8 cellular contexts compared by ENCODE assay signal in genomic region chr1:59296358-59297256, GRCh38. TPM values are rescaled to one million over a fixed set of nuclear protein-coding genes. Genes with fewer than 3 reads are reported as not detected.
DNase-seq lines count a peak whose midpoint lies in the region; ATAC-seq lines count a peak whose summit lies in the region.

A gene with protein sequence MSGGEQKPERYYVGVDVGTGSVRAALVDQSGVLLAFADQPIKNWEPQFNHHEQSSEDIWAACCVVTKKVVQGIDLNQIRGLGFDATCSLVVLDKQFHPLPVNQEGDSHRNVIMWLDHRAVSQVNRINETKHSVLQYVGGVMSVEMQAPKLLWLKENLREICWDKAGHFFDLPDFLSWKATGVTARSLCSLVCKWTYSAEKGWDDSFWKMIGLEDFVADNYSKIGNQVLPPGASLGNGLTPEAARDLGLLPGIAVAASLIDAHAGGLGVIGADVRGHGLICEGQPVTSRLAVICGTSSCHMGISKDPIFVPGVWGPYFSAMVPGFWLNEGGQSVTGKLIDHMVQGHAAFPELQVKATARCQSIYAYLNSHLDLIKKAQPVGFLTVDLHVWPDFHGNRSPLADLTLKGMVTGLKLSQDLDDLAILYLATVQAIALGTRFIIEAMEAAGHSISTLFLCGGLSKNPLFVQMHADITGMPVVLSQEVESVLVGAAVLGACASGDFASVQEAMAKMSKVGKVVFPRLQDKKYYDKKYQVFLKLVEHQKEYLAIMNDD (plus strand): TSS chr1:59297094. CDS start chr1:59321550, 24,456 bp downstream.

- POLR2A ChIA-PET in activated CD4-positive, alpha-beta T cell treated with anti-CD3 and anti-CD28 coated beads, Interleukin-2, amount 10 ng/mL, durations not matched to agents 7 days and 5 days (lab: Charles Lee) = interaction anchor here (0.6 kb wide), 1 partner anchor 20 kb away, joined by 3 read pairs; no protein-coding TSS in a partner anchor

- H4K20me1 ChIP-seq in BLaER1 treated with 17β-estradiol and CSF1 and Interleukin-3, amounts not matched to agents 10 nM and 100 nM = no peaks in the 10 kb centered on the region

- H3K27me3 ChIP-seq in BLaER1 treated with 17β-estradiol and CSF1 and Interleukin-3, amounts not matched to agents 10 nM and 100 nM = no peaks in the 10 kb centered on the region

- H3K4me3 ChIP-seq in BLaER1 treated with 17β-estradiol and CSF1 and Interleukin-3, amounts not matched to agents 10 nM and 100 nM = peak within 1 kb of the TSS; percentile 56 to 72 (median 62)

- H3K9me3 Mint-ChIP-seq in activated CD4-positive, alpha-beta T cell treated with anti-CD3 and anti-CD28 coated beads, Interleukin-2, amount 10 ng/mL, durations not matched to agents 7 days and 5 days = peaks cover 5% of the 10 kb centered on the region

- H3K9me3 ChIP-seq in BLaER1 treated with 17β-estradiol and CSF1 and Interleukin-3, amounts not matched to agents 10 nM and 100 nM (replicated peaks in 1 of 11) = peaks cover 0 to 21% (median 0%) of the 10 kb centered on the region in 11 experiments; a peak in 6 of 22 replicates

- H3K36me3 ChIP-seq in BLaER1 treated with 17β-estradiol and CSF1 and Interleukin-3, amounts not matched to agents 10 nM and 100 nM = peaks cover 0 to 1% (median 0%) of the 10 kb centered on the region in 11 experiments; a peak in 1 of 22 replicates

- CTCF ChIA-PET in activated CD4-positive, alpha-beta T cell treated with anti-CD3 and anti-CD28 coated beads, Interleukin-2, amount 10 ng/mL, durations not matched to agents 7 days and 5 days (lab: Charles Lee) = no interaction called here

- no peaks in the 10 kb centered on the region for H3K27me3 Mint-ChIP-seq in activated CD4-positive, alpha-beta T cell treated with anti-CD3 and anti-CD28 coated beads, Interleukin-2, amount 10 ng/mL, durations not matched to agents 7 days and 5 days

- H3K27ac Mint-ChIP-seq in activated CD4-positive, alpha-beta T cell treated with anti-CD3 and anti-CD28 coated beads, Interleukin-2, amount 10 ng/mL, durations not matched to agents 7 days and 5 days = peak within 1 kb of the TSS; percentile 91

- H3K4me1 ChIP-seq in BLaER1 treated with 17β-estradiol and CSF1 and Interleukin-3, amounts not matched to agents 10 nM and 100 nM = peaks cover 31 to 67% (median 59%) of the 10 kb centered on the region in 10 experiments

- H3K9ac ChIP-seq in BLaER1 treated with 17β-estradiol and CSF1 and Interleukin-3, amounts not matched to agents 10 nM and 100 nM = peak within 1 kb of the TSS; percentile 84 to 98 (median 93)

- peak within 1 kb of the TSS; percentile 84 for H3K4me3 Mint-ChIP-seq in activated CD4-positive, alpha-beta T cell treated with anti-CD3 and anti-CD28 coated beads, Interleukin-2, amount 10 ng/mL, durations not matched to agents 7 days and 5 days

- ATAC-seq in GM19328 (IDR thresholded peaks at IDR 0.05; ENCODE audit: unreplicated experiment) (peak; percentile 92), HG03469 (IDR thresholded peaks at IDR 0.05; ENCODE audit: unreplicated experiment) (peak; percentile 90), left lobe of liver (peak; percentile 85)

- H3K36me3 Mint-ChIP-seq in activated CD4-positive, alpha-beta T cell treated with anti-CD3 and anti-CD28 coated beads, Interleukin-2, amount 10 ng/mL, durations not matched to agents 7 days and 5 days (ENCODE audit: low read depth) = no peaks in the 10 kb centered on the region

- H3K27ac ChIP-seq in BLaER1 treated with 17β-estradiol and CSF1 and Interleukin-3, amounts not matched to agents 10 nM and 100 nM = peak within 1 kb of the TSS; percentile 88 to 100 (median 97)

- peaks cover 35% of the 10 kb centered on the region for H3K4me1 Mint-ChIP-seq in activated CD4-positive, alpha-beta T cell treated with anti-CD3 and anti-CD28 coated beads, Interleukin-2, amount 10 ng/mL, durations not matched to agents 7 days and 5 days

- DNase-seq in NCI-H69 (lab: John Stamatoyannopoulos, UW) (peak; percentile 96), cortex of kidney (lab: John Stamatoyannopoulos, UW) (peak; percentile 47), left lobe of liver (ENCODE audit: low spot score) (peak; percentile 98)
- peak; percentile 87 for DNase-seq in activated CD4-positive, alpha-beta T cell treated with anti-CD3 and anti-CD28 coated beads, Interleukin-2, amount 10 ng/mL, durations not matched to agents 7 days and 5 days
- peak; percentile 77 to 84 for DNase-seq in stimulated activated CD4-positive, alpha-beta T cell treated with anti-CD3 and anti-CD28 coated beads, Interleukin-2, amount 100 ng/mL, for 24 hours

- peak within 1 kb of the TSS; percentile 72 to 92 (median 85) for H3K4me2 ChIP-seq in BLaER1 treated with 17β-estradiol and CSF1 and Interleukin-3, amounts not matched to agents 10 nM and 100 nM

RNA-seq across cellular contexts. Expression of the gene that starts here (rescaled TPM):
- total RNA-seq in activated CD4-positive, alpha-beta T cell treated with anti-CD3 and anti-CD28 coated beads, Interleukin-2, amount 10 ng/mL, durations not matched to agents 7 days and 5 days = 1 to 10 TPM; 3.3 to 5.5 TPM
- 72.2 TPM for total RNA-seq in left lobe of liver

Comparison
In these comparisons a context has a peak if more than half of its experiments do, and no peak if none do; other contexts are left out.
1. Peak in every context shown above with its lines: DNase-seq, ATAC-seq, H3K4me3 ChIP-seq and H3K27ac ChIP-seq.
2. RNA of the gene that starts here (total RNA-seq): 72.2 TPM in left lobe of liver (single experiment); 3.3 to 5.5 TPM in activated CD4-positive, alpha-beta T cell treated with anti-CD3 and anti-CD28 coated beads, Interleukin-2, amount 10 ng/mL, durations not matched to agents 7 days and 5 days; every median in the first group is over 10 times any median in the second.
3. DNase-seq: peak in every context shown above with its lines; median percentile 98 in left lobe of liver; 96 in NCI-H69; 87 in activated CD4-positive, alpha-beta T cell treated with anti-CD3 and anti-CD28 coated beads, Interleukin-2, amount 10 ng/mL, durations not matched to agents 7 days and 5 days; 80 in stimulated activated CD4-positive, alpha-beta T cell treated with anti-CD3 and anti-CD28 coated beads, Interleukin-2, amount 100 ng/mL, for 24 hours; 47 in cortex of kidney.